Comparison of ENCODE assay signal across 14 cellular contexts in genomic region chr22:19176175-19176630, GRCh38. TPM values are rescaled to one million over a fixed set of nuclear protein-coding genes. Genes with fewer than 3 reads are reported as not detected.
A peak's percentile ranks its signal among the peaks of the same experiment; 100 is the strongest.
DNase-seq lines count a peak whose midpoint lies in the region; ATAC-seq and TF ChIP-seq lines count a peak whose summit lies in the region.
"Had no signal": no experiment of that assay in that cellular context is flagged by ENCODE, and none has a peak within 500 bp of the region (broad histone marks: within the 10 kb centered on the region; RNA-seq: fewer than 3 reads in every experiment).

No MANE protein-coding gene starts in this region.

- H3K4me3 ChIP-seq in BE2C (ENCODE audit: low read depth, low read length) (no peak overlapping the region), DOHH2 (ENCODE audit: low read length) (no peak overlapping the region), right lobe of liver (no peak overlapping the region)

- POLR2A ChIA-PET in activated CD8-positive, alpha-beta T cell treated with anti-CD3 and anti-CD28 coated beads, Interleukin-2, amount 10 ng/mL, durations not matched to agents 7 days and 5 days (lab: Charles Lee): no interaction called here

- intact Hi-C loops in right lobe of liver (cut with DNase I): loop anchor here in 1 of 2 donors (5.0 kb wide), 1 partner anchor 111 kb away; no protein-coding TSS in a partner anchor

- peaks cover 10% of the 10 kb centered on the region; the same call in 1 of the 2 replicates for H4K20me1 ChIP-seq in DOHH2 (ENCODE audit: control insufficient read depth, insufficient read depth, low read depth, low read length)

- H3K4me1 Mint-ChIP-seq in activated CD8-positive, alpha-beta T cell treated with anti-CD3 and anti-CD28 coated beads, Interleukin-2, amount 10 ng/mL, durations not matched to agents 7 days and 5 days (ENCODE audit: low read depth): peaks cover 45% of the 10 kb centered on the region

- H3K9me3 ChIP-seq in BE2C (no peaks in the 10 kb centered on the region), DOHH2 (ENCODE audit: control insufficient read depth, insufficient read depth, low read length) (no peaks in the 10 kb centered on the region), right lobe of liver (no peaks in the 10 kb centered on the region)

- H3K4me1 ChIP-seq in BE2C: peaks cover 16% of the 10 kb centered on the region
- H3K4me1 ChIP-seq in DOHH2 (ENCODE audit: control insufficient read depth, low read length): peaks cover 54% of the 10 kb centered on the region
- peaks cover 0 to 65% (median 32%) of the 10 kb centered on the region in 4 donors for H3K4me1 ChIP-seq in right lobe of liver

- no peak for TF ChIP-seq CTCF in BE2C (IDR thresholded peaks at IDR 0.05; ENCODE audit: low read depth, low read length)
- TF ChIP-seq CTCF in DOHH2 (IDR thresholded peaks at IDR 0.05; ENCODE audit: low read depth, low read length, poor library complexity, severe bottlenecking): no peak
- no peak for TF ChIP-seq CTCF in right lobe of liver (IDR thresholded peaks at IDR 0.05)

- 56% methylated on average over 6 of the region's 11 CpGs for WGBS in right lobe of liver (ENCODE audit: insufficient coverage, low coverage, low lambda C conversion rate, missing lambda C conversion rate)

- H3K4me2 ChIP-seq in DOHH2 (ENCODE audit: low read length): peak overlapping the region; percentile 99; the same call in 1 of the 2 replicates

- no peak for TF ChIP-seq POLR2A in right lobe of liver (IDR thresholded peaks at IDR 0.05)

- H3K36me3 ChIP-seq in BE2C (no peaks in the 10 kb centered on the region; the same call in 1 of the 2 replicates), DOHH2 (ENCODE audit: control insufficient read depth, low read length) (peaks cover 56% of the 10 kb centered on the region), right lobe of liver (no peaks in the 10 kb centered on the region)

- H3K27me3 ChIP-seq in BE2C: no peaks in the 10 kb centered on the region
- H3K27me3 ChIP-seq in DOHH2 (ENCODE audit: control insufficient read depth, low read length): no peaks in the 10 kb centered on the region
- H3K27me3 ChIP-seq in right lobe of liver: no peaks in the 10 kb centered on the region

- H3K27me3 Mint-ChIP-seq in activated CD8-positive, alpha-beta T cell treated with anti-CD3 and anti-CD28 coated beads, Interleukin-2, amount 10 ng/mL, durations not matched to agents 7 days and 5 days (ENCODE audit: low read depth): no peaks in the 10 kb centered on the region

- H3K9me3 Mint-ChIP-seq in activated CD8-positive, alpha-beta T cell treated with anti-CD3 and anti-CD28 coated beads, Interleukin-2, amount 10 ng/mL, durations not matched to agents 7 days and 5 days (ENCODE audit: insufficient read depth): no peaks in the 10 kb centered on the region

- H3K9me2 ChIP-seq in DOHH2 (replicated peaks; ENCODE audit: control insufficient read depth, low read length): no peaks in the 10 kb centered on the region

- H3K36me3 Mint-ChIP-seq in activated CD8-positive, alpha-beta T cell treated with anti-CD3 and anti-CD28 coated beads, Interleukin-2, amount 10 ng/mL, durations not matched to agents 7 days and 5 days (ENCODE audit: low read depth): no peaks in the 10 kb centered on the region

- CTCF ChIA-PET in activated CD8-positive, alpha-beta T cell treated with anti-CD3 and anti-CD28 coated beads, Interleukin-2, amount 10 ng/mL, durations not matched to agents 7 days and 5 days (lab: Charles Lee): no interaction called here

- peaks cover 71% of the 10 kb centered on the region for H3K79me2 ChIP-seq in DOHH2 (ENCODE audit: control insufficient read depth, low read length)

- peak; percentile 49 for DNase-seq in BE2C
- DNase-seq in activated CD8-positive, alpha-beta T cell treated with anti-CD3 and anti-CD28 coated beads, Interleukin-2, amount 10 ng/mL, durations not matched to agents 7 days and 5 days: no peak
- DNase-seq in right lobe of liver: no peak
- DNase-seq in NCI-H1105 (lab: John Stamatoyannopoulos, UW): no peak
- no peak for DNase-seq in foreskin melanocyte
- DNase-seq in hypothalamus (lab: John Stamatoyannopoulos, UW): no peak
- no peak for DNase-seq in NCI-H69 (lab: John Stamatoyannopoulos, UW)
- DNase-seq: NCI-H1092; NCI-H526 treated with DMSO at 0.1 percent for 48 hours; nucleus accumbens; stimulated activated naive CD4-positive, alpha-beta T cell had no signal

- peaks cover 8% of the 10 kb centered on the region for H3F3A ChIP-seq in DOHH2 (ENCODE audit: control insufficient read depth, insufficient read depth)

- ATAC-seq in activated CD8-positive, alpha-beta T cell treated with anti-CD3 and anti-CD28 coated beads, Interleukin-2, amount 10 ng/mL, durations not matched to agents 7 days and 5 days: no peak
- ATAC-seq in right lobe of liver: no peak

- H3K4me3 Mint-ChIP-seq in activated CD8-positive, alpha-beta T cell treated with anti-CD3 and anti-CD28 coated beads, Interleukin-2, amount 10 ng/mL, durations not matched to agents 7 days and 5 days: peak overlapping the region; percentile 56

- H3K27ac ChIP-seq in DOHH2 (ENCODE audit: low read depth, low read length) (no peak overlapping the region), right lobe of liver (peak overlapping the region in 2 of 3 donors; percentile 54 to 73)
- H3K27ac ChIP-seq: SK-N-MC had no signal

- no peak overlapping the region for H3K27ac Mint-ChIP-seq in activated CD8-positive, alpha-beta T cell treated with anti-CD3 and anti-CD28 coated beads, Interleukin-2, amount 10 ng/mL, durations not matched to agents 7 days and 5 days

RNA-seq across cellular contexts. Expression of gene SLC25A1, which starts 2.3 kb away (rescaled TPM):
- 81.0 TPM for polyA plus RNA-seq in BE2C (2012; ENCODE audit: insufficient read depth, insufficient read length, low read depth)
- 10 to 100 TPM; 69.1 to 73.0 TPM for total RNA-seq in activated CD8-positive, alpha-beta T cell treated with anti-CD3 and anti-CD28 coated beads, Interleukin-2, amount 10 ng/mL, durations not matched to agents 7 days and 5 days
- total RNA-seq in right lobe of liver: 100 to 1,000 TPM in 4 of 6 experiments, 10 to 100 TPM in 2; 80.2 to 128 (median 114) TPM

RNA-seq across cellular contexts. Expression of gene GSC2, which starts 26.1 kb away (rescaled TPM):
- polyA plus RNA-seq in BE2C (2012; ENCODE audit: insufficient read depth, insufficient read length, low read depth): not detected
- not detected for total RNA-seq in activated CD8-positive, alpha-beta T cell treated with anti-CD3 and anti-CD28 coated beads, Interleukin-2, amount 10 ng/mL, durations not matched to agents 7 days and 5 days
- total RNA-seq in right lobe of liver: not detected
- total RNA-seq: fibroblast of lung had no signal
- polyA plus RNA-seq: fibroblast of lung had no signal

RNA-seq across cellular contexts. Expression of gene ESS2, which starts 31.8 kb away (rescaled TPM):
- polyA plus RNA-seq in BE2C (2012; ENCODE audit: insufficient read depth, insufficient read length, low read depth): 40.2 TPM
- total RNA-seq in activated CD8-positive, alpha-beta T cell treated with anti-CD3 and anti-CD28 coated beads, Interleukin-2, amount 10 ng/mL, durations not matched to agents 7 days and 5 days: 10 to 100 TPM; 18.8 to 19.6 TPM
- 1 to 10 TPM; 4.8 to 9.2 (median 5.4) TPM for total RNA-seq in right lobe of liver

RNA-seq across cellular contexts. Expression of gene TSSK2, which starts 45.1 kb away (rescaled TPM):
- 6.5 TPM for polyA plus RNA-seq in BE2C (2012; ENCODE audit: insufficient read depth, insufficient read length, low read depth)
- not detected for total RNA-seq in activated CD8-positive, alpha-beta T cell treated with anti-CD3 and anti-CD28 coated beads, Interleukin-2, amount 10 ng/mL, durations not matched to agents 7 days and 5 days
- not detected for total RNA-seq in right lobe of liver
- total RNA-seq: fibroblast of lung had no signal
- polyA plus RNA-seq: fibroblast of lung had no signal

RNA-seq across cellular contexts. Expression of gene DGCR2, which starts 54.0 kb away (rescaled TPM):
- 69.5 TPM for polyA plus RNA-seq in BE2C (2012; ENCODE audit: insufficient read depth, insufficient read length, low read depth)
- total RNA-seq in activated CD8-positive, alpha-beta T cell treated with anti-CD3 and anti-CD28 coated beads, Interleukin-2, amount 10 ng/mL, durations not matched to agents 7 days and 5 days: 10 to 100 TPM; 30.5 to 34.2 TPM
- total RNA-seq in right lobe of liver: 10 to 100 TPM; 19.8 to 31.7 (median 24.7) TPM
